16 cellular contexts compared by ENCODE assay signal in the genomic region with DNA sequence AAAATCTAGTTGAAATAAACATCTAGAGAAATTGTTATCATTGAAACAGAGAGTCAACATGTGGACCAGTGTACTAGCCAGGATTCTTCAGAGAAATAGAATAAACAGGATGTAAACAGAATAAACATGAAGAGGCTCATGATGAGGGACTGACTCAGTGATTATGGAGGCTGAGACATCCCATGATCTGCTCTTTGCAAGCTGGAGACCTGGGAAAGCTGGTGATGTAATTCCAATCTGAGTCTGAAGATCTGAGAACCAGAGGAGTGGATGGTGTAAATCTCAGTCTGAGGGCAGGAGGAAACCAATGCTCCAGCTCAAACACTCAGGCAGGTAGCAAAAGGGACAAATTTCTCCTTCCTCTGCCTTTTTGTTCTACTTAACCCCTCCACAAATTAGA.
"Had no signal": no experiment of that assay in that cellular context is flagged by ENCODE, and none has a peak within 500 bp of the region (broad histone marks: within the 10 kb centered on the region; RNA-seq: fewer than 3 reads in every experiment).

No MANE protein-coding gene starts in this region.

- H3K27ac Mint-ChIP-seq: activated naive CD8-positive, alpha-beta T cell treated with anti-CD3 and anti-CD28 coated beads, Interleukin-2, amount 10 ng/mL, durations not matched to agents 7 days and 5 days; neural progenitor cell; stimulated activated effector memory CD8-positive, alpha-beta T cell treated with anti-CD3 and anti-CD28 coated beads, Interleukin-12 subunit alpha, Interleukin-12 subunit beta, amount 100 ng/mL, for 72 hours had no signal

- H3K9me3 Mint-ChIP-seq: activated naive CD8-positive, alpha-beta T cell treated with anti-CD3 and anti-CD28 coated beads, Interleukin-2, amount 10 ng/mL, durations not matched to agents 7 days and 5 days; neural progenitor cell; stimulated activated effector memory CD8-positive, alpha-beta T cell treated with anti-CD3 and anti-CD28 coated beads, Interleukin-12 subunit alpha, Interleukin-12 subunit beta, amount 100 ng/mL, for 72 hours had no signal

- H2AFZ ChIP-seq: neural progenitor cell had no signal

- H3K36me3 Mint-ChIP-seq: activated naive CD8-positive, alpha-beta T cell treated with anti-CD3 and anti-CD28 coated beads, Interleukin-2, amount 10 ng/mL, durations not matched to agents 7 days and 5 days; neural progenitor cell; stimulated activated effector memory CD8-positive, alpha-beta T cell treated with anti-CD3 and anti-CD28 coated beads, Interleukin-12 subunit alpha, Interleukin-12 subunit beta, amount 100 ng/mL, for 72 hours had no signal

- DNase-seq: activated CD4-positive, alpha-beta T cell treated with anti-CD3 and anti-CD28 coated beads, Interleukin-2, amount 50 U/mL, for 4 hours; activated CD4-positive, CD25-positive, alpha-beta regulatory T cell treated with anti-CD3 and anti-CD28 coated beads, Interleukin-2, amount 50 U/mL, for 72 hours; activated naive CD4-positive, alpha-beta T cell; activated naive CD8-positive, alpha-beta T cell treated with anti-CD3 and anti-CD28 coated beads, Interleukin-2, amount 10 ng/mL, durations not matched to agents 7 days and 5 days; activated T-cell treated with anti-CD3 and anti-CD28 coated beads for 4 hours; aorta; dermis blood vessel endothelial cell; mesendoderm; ovary; stimulated activated CD4-positive, alpha-beta T cell treated with anti-CD3 and anti-CD28 coated beads, Interleukin-1b, Interleukin-23, amount 100 ng/mL, for 48 hours; T-helper 9 cell had no signal

- H3K4me1 Mint-ChIP-seq: activated naive CD8-positive, alpha-beta T cell treated with anti-CD3 and anti-CD28 coated beads, Interleukin-2, amount 10 ng/mL, durations not matched to agents 7 days and 5 days had no signal

- H3K4me2 ChIP-seq: neural progenitor cell had no signal

- H3K4me1 ChIP-seq: breast epithelium had no signal

- H3K36me3 ChIP-seq: breast epithelium, neural progenitor cell, ovary, thyroid gland, vagina had no signal

- H3K9ac ChIP-seq: neural progenitor cell had no signal

- H3K27me3 ChIP-seq: breast epithelium, neural progenitor cell, ovary, thyroid gland, vagina had no signal

- H3K4me3 ChIP-seq: breast epithelium, neural progenitor cell, ovary, thyroid gland, vagina had no signal

- H3K4me3 Mint-ChIP-seq: activated naive CD8-positive, alpha-beta T cell treated with anti-CD3 and anti-CD28 coated beads, Interleukin-2, amount 10 ng/mL, durations not matched to agents 7 days and 5 days; neural progenitor cell; stimulated activated effector memory CD8-positive, alpha-beta T cell treated with anti-CD3 and anti-CD28 coated beads, Interleukin-12 subunit alpha, Interleukin-12 subunit beta, amount 100 ng/mL, for 72 hours had no signal

- H3K27ac ChIP-seq: breast epithelium, neural progenitor cell, ovary, thyroid gland, vagina had no signal
